Comparison of ENCODE assay signal across 10 cellular contexts in the genomic region with DNA sequence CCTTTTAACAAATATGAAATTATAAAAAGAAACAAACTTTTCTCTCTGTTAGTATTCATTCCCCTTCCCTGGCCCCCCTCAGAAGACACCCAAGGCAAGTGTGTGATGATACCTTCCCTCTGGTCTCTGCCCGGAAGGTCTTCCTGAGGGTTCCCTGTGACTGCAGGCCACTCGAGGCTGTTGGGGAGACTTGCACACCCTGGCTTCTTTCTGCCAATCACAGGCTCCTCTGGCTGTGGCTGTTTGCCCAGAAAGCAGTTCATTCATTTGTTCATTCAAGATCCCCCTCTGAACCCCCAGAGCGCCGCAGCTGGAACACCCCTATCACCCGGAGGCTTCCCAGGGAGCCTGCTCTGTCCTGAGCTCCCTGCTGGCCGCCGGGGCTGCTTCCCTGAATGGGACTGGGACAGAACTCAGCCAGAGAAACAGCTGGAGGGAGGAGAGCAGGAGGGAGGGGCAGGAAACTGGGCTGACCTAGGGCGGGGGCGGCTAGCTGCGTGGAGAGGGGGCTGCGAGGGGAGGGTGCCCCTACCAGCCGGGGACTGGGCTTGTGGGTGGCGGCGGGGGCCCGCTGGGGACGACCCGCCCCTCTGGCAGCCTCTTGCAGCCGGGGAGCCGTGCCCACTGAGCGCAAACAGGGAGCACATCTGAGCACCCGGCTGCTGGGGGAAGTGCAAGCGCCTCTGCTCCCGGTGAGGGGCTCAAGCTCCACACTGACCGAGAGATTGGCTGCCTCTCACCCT. TPM values are rescaled to one million over a fixed set of nuclear protein-coding genes. Genes with fewer than 3 reads are reported as not detected.
DNase-seq lines count a peak whose midpoint lies in the region; ATAC-seq, FAIRE-seq and TF ChIP-seq lines count a peak whose summit lies in the region.
"Had no signal": no experiment of that assay in that cellular context is flagged by ENCODE, and none has a peak within 500 bp of the region (broad histone marks: within the 10 kb centered on the region; RNA-seq: fewer than 3 reads in every experiment).

A gene with protein sequence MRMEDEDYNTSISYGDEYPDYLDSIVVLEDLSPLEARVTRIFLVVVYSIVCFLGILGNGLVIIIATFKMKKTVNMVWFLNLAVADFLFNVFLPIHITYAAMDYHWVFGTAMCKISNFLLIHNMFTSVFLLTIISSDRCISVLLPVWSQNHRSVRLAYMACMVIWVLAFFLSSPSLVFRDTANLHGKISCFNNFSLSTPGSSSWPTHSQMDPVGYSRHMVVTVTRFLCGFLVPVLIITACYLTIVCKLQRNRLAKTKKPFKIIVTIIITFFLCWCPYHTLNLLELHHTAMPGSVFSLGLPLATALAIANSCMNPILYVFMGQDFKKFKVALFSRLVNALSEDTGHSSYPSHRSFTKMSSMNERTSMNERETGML (minus strand): TSS at position 397 of the 743 bp plus-strand sequence. CDS start 45,720 bp downstream, outside the sequence.

- H3K9me3 ChIP-seq in K562 (replicated peaks; ENCODE audit: control insufficient read depth, insufficient read depth, low read depth, low read length) (no peaks in the 10 kb centered on the region), kidney (ENCODE audit: control insufficient read depth in 1 of 2, low read length in 2 of 2) (no peaks in the 10 kb centered on the region)

- H3K9ac ChIP-seq in K562 (ENCODE audit: insufficient read depth in 1 of 2, low read depth in 2 of 2, low read length in 2 of 2) = peak within 1 kb of the TSS; percentile 29 to 82
- H3K9ac ChIP-seq in kidney (ENCODE audit: low read length in 2 of 2) = peak within 1 kb of the TSS in 1 of 2 donors; percentile 4

- peak; percentile 15 for FAIRE-seq in K562 (lab: Jason Lieb, UNC)
- no peak for FAIRE-seq in kidney (lab: Jason Lieb, UNC)

- no peaks in the 10 kb centered on the region for H4K20me1 ChIP-seq in K562 (replicated peaks; ENCODE audit: control insufficient read depth, insufficient read depth, low read length)

- CTCF ChIA-PET in K562 (lab: Yijun Ruan, JAX; ENCODE audit: low intra/inter-chr PET ratio) = no interaction called here

- no TSS peak for BruUV-seq in K562 (replicated peaks; lab: Mats Ljungman, UMichigan)

- no peaks in the 10 kb centered on the region for H3K79me2 ChIP-seq in K562 (ENCODE audit: control insufficient read depth, insufficient read depth, low read length)

- no peaks in the 10 kb centered on the region for H3K27me3 ChIP-seq in K562 (ENCODE audit: control insufficient read depth in 2 of 2, insufficient read depth in 2 of 2, low read length in 2 of 2)

- TF ChIP-seq RAD21 in K562 (CRISPR knock-in tag; conservative IDR thresholded peaks at IDR 0.05 in 1 of 2, IDR thresholded peaks at IDR 0.05 in 1 of 2) = no peak

- ATAC-seq in K562 (peak; percentile 15), sciatic nerve (peak; percentile 72)

- peak within 1 kb of the TSS; percentile 59 for H2AFZ ChIP-seq in K562 (ENCODE audit: low read depth, low read length)

- peaks cover 23 to 24% of the 10 kb centered on the region in 2 experiments; a peak in 4 of 5 replicates for H3K4me1 ChIP-seq in K562 (replicated peaks in 1 of 2; ENCODE audit: control insufficient read depth in 2 of 2, insufficient read depth in 2 of 2, low read length in 2 of 2)
- peaks cover 0 to 6% of the 10 kb centered on the region in 2 donors for H3K4me1 ChIP-seq in kidney (ENCODE audit: control insufficient read depth in 1 of 2, insufficient read depth in 1 of 2, low read depth in 1 of 2, low read length in 2 of 2)

- H3K9me1 ChIP-seq in K562 (ENCODE audit: control insufficient read depth, insufficient read depth, low read length) = no peaks in the 10 kb centered on the region

- peak within 1 kb of the TSS; percentile 54 for H3K4me2 ChIP-seq in K562 (ENCODE audit: insufficient read depth, low read length)

- POLR2A ChIA-PET in K562 (lab: Yijun Ruan, JAX) = no interaction called here

- no peak for TF ChIP-seq POLR2A in K562 (conservative IDR thresholded peaks at IDR 0.05)

- no peaks in the 10 kb centered on the region for H3K36me3 ChIP-seq in K562 (ENCODE audit: control insufficient read depth, insufficient read depth, low read length)
- H3K36me3 ChIP-seq in kidney (ENCODE audit: control insufficient read depth in 1 of 2, insufficient read depth in 2 of 2, low read length in 2 of 2) = no peaks in the 10 kb centered on the region

- H3K27ac ChIP-seq in K562 (ENCODE audit: extremely low read depth, low read depth, low read length) (no peak within 1 kb of the TSS; the same call in 1 of the 3 replicates), kidney (ENCODE audit: low read depth in 2 of 2, low read length in 2 of 2) (no peak within 1 kb of the TSS)
- H3K27ac ChIP-seq: HL-60, VCaP had no signal

- peak; percentile 20 for DNase-seq in GM03348 (ENCODE audit: low spot score)
- peak; percentile 34 to 59 (median 52) for DNase-seq in K562 (ENCODE audit: extremely low read depth in 1 of 4, low spot score in 3 of 4)
- DNase-seq in kidney = peak; percentile 81
- DNase-seq in sciatic nerve (ENCODE audit: low spot score) = peak; percentile 76
- DNase-seq in LoVo (ENCODE audit: low spot score) = no peak
- no peak for DNase-seq in SIG-M5 treated with dmso at 0.1 percent for 504 hours (lab: John Stamatoyannopoulos, UW; ENCODE audit: unreplicated experiment)
- no peak for DNase-seq in effector CD8-positive, alpha-beta T cell (lab: John Stamatoyannopoulos, UW)
- DNase-seq in NCI-H345 treated with DMSO at 0.1 percent for 48 hours (lab: John Stamatoyannopoulos, UW; ENCODE audit: unreplicated experiment) = no peak

- no peak within 1 kb of the TSS for H3K4me3 ChIP-seq in K562
- peak within 1 kb of the TSS; percentile 23 to 53 for H3K4me3 ChIP-seq in kidney (ENCODE audit: low read length in 2 of 2)

- TF ChIP-seq EP300 in K562 (IDR thresholded peaks at IDR 0.05; ENCODE audit: low read length) = no peak

- in situ Hi-C loops in K562 (cut with MboI) = no loop called here

- 43% methylated on average over 15 of the region's 24 CpGs for WGBS in K562 (ENCODE audit: insufficient coverage, low coverage, missing lambda C conversion rate)

- no peak for TF ChIP-seq CTCF in K562 (IDR thresholded peaks at IDR 0.05 in 2 of 3, conservative IDR thresholded peaks at IDR 0.05 in 1 of 3; ENCODE audit: insufficient read depth in 2 of 3, low read depth in 1 of 3, low read length in 3 of 3)
- TF ChIP-seq CTCF in kidney (IDR thresholded peaks at IDR 0.05; ENCODE audit: borderline replicate concordance, extremely low read depth, insufficient read depth) = no peak

- intact Hi-C loops in K562 (cut with micrococcal nuclease) (loop anchor here (10.0 kb wide), 1 partner anchor 116 kb away; no protein-coding TSS in a partner anchor), kidney (cut with DNase I) (no loop called here), sciatic nerve (cut with DNase I) (no loop called here)

RNA-seq across cellular contexts. Expression of the gene that starts here (rescaled TPM):
- 3.0 and 7.0 TPM in 2 replicates for total RNA-seq in K562 (2011; cell fraction: chromatin; rRNA removed; ENCODE audit: low replicate concordance)
- 3.2 and 3.4 TPM in 2 replicates for total RNA-seq in K562 (2011; cell fraction: nucleolus; rRNA removed)
- 3.7 and 4.0 TPM in 2 replicates for total RNA-seq in K562 (2011; cell fraction: nucleoplasm; rRNA removed)
- total RNA-seq in K562 (2014; rRNA removed) = 0.16 and 0.32 TPM in 2 replicates
- 0.11 and 0.29 TPM in 2 replicates for total RNA-seq in K562 (2014; rRNA removed; fragmentation: Illumina TruSeq; extraction: Trizol)
- 0.15 and 0.33 TPM in 2 replicates for total RNA-seq in K562 (2015; rRNA removed; fragmentation: Illumina TruSeq; extraction: Trizol)
- total RNA-seq in K562 (2021) = 0.20 and 0.29 TPM in 2 replicates
- polyA plus RNA-seq in K562 (2011; rRNA removed) = 0.30 and 1.4 TPM in 2 replicates
- 0.28 and 1.0 TPM in 2 replicates for polyA plus RNA-seq in K562 (2011; cell fraction: cytosol; rRNA removed)
- polyA plus RNA-seq in K562 (2011; cell fraction: nucleus; rRNA removed) = 0.41 and 1.3 TPM in 2 replicates
- 0.11 and 0.25 TPM in 2 replicates for polyA plus RNA-seq in K562 (2012)
- 0.33 and 0.67 TPM in 2 replicates for polyA plus RNA-seq in K562 (2014; fragmentation: Illumina TruSeq; extraction: Trizol)
- polyA plus RNA-seq in K562 (2014; fragmentation: Nextera tagmentation; extraction: Ambion mirVana) = under 1 TPM; 0.11 to 0.13 TPM
- polyA plus RNA-seq in K562 (2014; rRNA removed) = 0.12 and 0.36 TPM in 2 replicates
- 0.42 and 2.6 TPM in 2 replicates for polyA minus RNA-seq in K562 (2011; rRNA and poly(A)+ RNA removed)
- polyA minus RNA-seq in K562 (2011; cell fraction: cytosol; rRNA and poly(A)+ RNA removed) = 1.2 TPM in 1 of 2 replicates, not detected in the other
- polyA minus RNA-seq in K562 (2011; cell fraction: nucleus; rRNA and poly(A)+ RNA removed) = 0.22 and 1.1 TPM in 2 replicates
- total RNA-seq in kidney = 25.7 TPM
- polyA plus RNA-seq in kidney (ENCODE audit: insufficient read depth, low read depth, low replicate concordance) = 6.1 TPM
- total RNA-seq in sciatic nerve = 20.6 TPM

Comparison
In these comparisons a context has a peak if more than half of its experiments do, and no peak if none do; other contexts are left out.
1. DNase-seq: peak in GM03348 (single experiment), K562 (4 of 4), kidney (single experiment) and sciatic nerve (single experiment); none in LoVo (single experiment), SIG-M5 treated with dmso at 0.1 percent for 504 hours (single experiment), effector CD8-positive, alpha-beta T cell (single experiment) and NCI-H345 treated with DMSO at 0.1 percent for 48 hours (single experiment).